In the genomic region with DNA sequence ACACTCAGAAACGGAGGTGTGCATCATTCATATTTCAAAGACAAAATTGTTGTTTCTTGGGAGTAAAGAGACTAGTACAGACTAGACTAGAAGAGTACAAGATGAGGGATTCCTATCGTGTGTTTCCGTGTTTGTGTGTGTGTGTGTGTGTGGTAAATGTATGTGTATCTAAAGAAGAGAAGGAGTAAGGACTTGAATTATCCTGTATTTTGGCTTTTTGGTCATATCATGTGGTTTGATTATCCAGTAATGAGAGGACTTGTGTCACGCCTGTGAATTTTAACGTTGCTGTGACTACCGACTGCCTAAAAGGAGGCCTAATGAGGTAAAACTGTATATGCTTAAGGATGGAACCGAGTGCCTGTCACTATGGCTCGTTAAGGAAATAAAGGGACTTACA, we compare ENCODE assay signal across 12 cellular contexts. TPM values are rescaled to one million over a fixed set of nuclear protein-coding genes. Genes with fewer than 3 reads are reported as not detected.
DNase-seq lines count a peak whose midpoint lies in the region; ATAC-seq and TF ChIP-seq lines count a peak whose summit lies in the region.
"Had no signal": no experiment of that assay in that cellular context is flagged by ENCODE, and none has a peak within 500 bp of the region (broad histone marks: within the 10 kb centered on the region; RNA-seq: fewer than 3 reads in every experiment).

No MANE protein-coding gene starts in this region.

- no peak for TF ChIP-seq POLR2A in upper lobe of left lung (IDR thresholded peaks at IDR 0.05)

- no peak for ATAC-seq in stimulated activated naive CD8-positive, alpha-beta T cell treated with anti-CD3 and anti-CD28 coated beads, Interleukin-15, Interleukin-2, amounts not matched to agents 100 U/mL and 50 U/mL, for 24 hours
- no peak for ATAC-seq in WTC11
- ATAC-seq in upper lobe of left lung (ENCODE audit: low FRiP score in 2 of 2): no peak
- ATAC-seq in HG03095 (IDR thresholded peaks at IDR 0.05; ENCODE audit: unreplicated experiment): no peak
- ATAC-seq in GM18511 (IDR thresholded peaks at IDR 0.05; ENCODE audit: unreplicated experiment): no peak

- H3K36me3 ChIP-seq in upper lobe of left lung: peaks cover 3 to 44% (median 20%) of the 10 kb centered on the region in 4 donors

- H3K4me3 Mint-ChIP-seq in stimulated activated naive CD8-positive, alpha-beta T cell treated with anti-CD3 and anti-CD28 coated beads, Interleukin-15, Interleukin-2, amounts not matched to agents 100 ng/mL and 50 ng/mL, for 24 hours: peak overlapping the region; percentile 79
- H3K4me3 Mint-ChIP-seq in WTC11 (no peak overlapping the region), progenitor cell of endocrine pancreas (ENCODE audit: low read depth) (no peak overlapping the region)

- no peaks in the 10 kb centered on the region for H3K27me3 ChIP-seq in upper lobe of left lung

- 97% methylated on average over 8 of the region's 8 CpGs for WGBS in upper lobe of left lung, 2 donors

- H3K4me1 Mint-ChIP-seq in stimulated activated naive CD8-positive, alpha-beta T cell treated with anti-CD3 and anti-CD28 coated beads, Interleukin-15, Interleukin-2, amounts not matched to agents 100 ng/mL and 50 ng/mL, for 24 hours (ENCODE audit: low read depth): peaks cover 27% of the 10 kb centered on the region
- H3K4me1 Mint-ChIP-seq in WTC11: peaks cover 47% of the 10 kb centered on the region
- no peaks in the 10 kb centered on the region for H3K4me1 Mint-ChIP-seq in progenitor cell of endocrine pancreas (ENCODE audit: low read depth)

- TF ChIP-seq CTCF in WTC11 (IDR thresholded peaks at IDR 0.05): no peak
- TF ChIP-seq CTCF in epithelial cell of proximal tubule (conservative IDR thresholded peaks at IDR 0.05; ENCODE audit: low read depth, low read length): no peak
- no peak for TF ChIP-seq CTCF in upper lobe of left lung (IDR thresholded peaks at IDR 0.05)
- TF ChIP-seq CTCF in progenitor cell of endocrine pancreas (IDR thresholded peaks at IDR 0.05; ENCODE audit: unreplicated experiment): no peak

- CTCF ChIA-PET in WTC11 (lab: Charles Lee): interaction anchor here (0.8 to 1.8 kb wide), 3 partner anchors 44 to 198 kb away, joined by 3 to 6 read pairs (median 5); a partner anchor contains a TSS

- TF ChIP-seq EP300 in upper lobe of left lung (IDR thresholded peaks at IDR 0.05): no peak

- no peaks in the 10 kb centered on the region for H3K9me3 Mint-ChIP-seq in stimulated activated naive CD8-positive, alpha-beta T cell treated with anti-CD3 and anti-CD28 coated beads, Interleukin-15, Interleukin-2, amounts not matched to agents 100 ng/mL and 50 ng/mL, for 24 hours
- H3K9me3 Mint-ChIP-seq in WTC11: peaks cover 10% of the 10 kb centered on the region
- H3K9me3 Mint-ChIP-seq in progenitor cell of endocrine pancreas (ENCODE audit: low read depth): peaks cover 3% of the 10 kb centered on the region
- H3K9me3 Mint-ChIP-seq: activated naive CD4-positive, alpha-beta T cell treated with anti-CD3 and anti-CD28 coated beads, Interleukin-2, amount 50 U/mL, for 24 hours had no signal

- peak overlapping the region; percentile 2 for H3K4me3 ChIP-seq in epithelial cell of proximal tubule (ENCODE audit: low read depth, low read length)
- H3K4me3 ChIP-seq in upper lobe of left lung: no peak overlapping the region

- POLR2A ChIA-PET in WTC11 (lab: Charles Lee): no interaction called here

- H3K4me1 ChIP-seq in upper lobe of left lung: peaks cover 7 to 15% (median 9%) of the 10 kb centered on the region in 4 donors

- H3K27ac ChIP-seq in upper lobe of left lung: peak overlapping the region; percentile 47 to 77 (median 57)

- DNase-seq in stimulated activated naive CD8-positive, alpha-beta T cell treated with anti-CD3 and anti-CD28 coated beads, Interleukin-15, Interleukin-2, amounts not matched to agents 100 U/mL and 50 U/mL, for 24 hours: no peak
- DNase-seq in WTC11 (ENCODE audit: low spot score): no peak
- DNase-seq in epithelial cell of proximal tubule (ENCODE audit: low read depth): no peak
- no peak for DNase-seq in upper lobe of left lung
- DNase-seq in progenitor cell of endocrine pancreas (ENCODE audit: low spot score, unreplicated experiment): no peak
- DNase-seq: NCI-H1930; stimulated activated CD4-positive, alpha-beta T cell treated with anti-CD3 and anti-CD28 coated beads, Interleukin-1b, Interleukin-23, amount 100 ng/mL, for 48 hours; stimulated activated naive CD4-positive, alpha-beta T cell treated with Interleukin-2 at 50 U/mL for 16 hours had no signal

- H3K9me3 ChIP-seq in upper lobe of left lung: no peaks in the 10 kb centered on the region

- H3K27me3 Mint-ChIP-seq in stimulated activated naive CD8-positive, alpha-beta T cell treated with anti-CD3 and anti-CD28 coated beads, Interleukin-15, Interleukin-2, amounts not matched to agents 100 ng/mL and 50 ng/mL, for 24 hours: no peaks in the 10 kb centered on the region
- H3K27me3 Mint-ChIP-seq in WTC11 (ENCODE audit: low read depth): peaks cover 4% of the 10 kb centered on the region; the same call in 1 of the 2 replicates
- H3K27me3 Mint-ChIP-seq in progenitor cell of endocrine pancreas: peaks cover 32% of the 10 kb centered on the region
- H3K27me3 Mint-ChIP-seq: activated naive CD4-positive, alpha-beta T cell treated with anti-CD3 and anti-CD28 coated beads, Interleukin-2, amount 50 U/mL, for 24 hours had no signal

- H3K36me3 Mint-ChIP-seq in stimulated activated naive CD8-positive, alpha-beta T cell treated with anti-CD3 and anti-CD28 coated beads, Interleukin-15, Interleukin-2, amounts not matched to agents 100 ng/mL and 50 ng/mL, for 24 hours (ENCODE audit: low read depth): peaks cover 64% of the 10 kb centered on the region
- H3K36me3 Mint-ChIP-seq in WTC11 (peaks cover 15% of the 10 kb centered on the region), progenitor cell of endocrine pancreas (ENCODE audit: insufficient read depth) (no peaks in the 10 kb centered on the region)

- peak overlapping the region; percentile 97 for H3K27ac Mint-ChIP-seq in stimulated activated naive CD8-positive, alpha-beta T cell treated with anti-CD3 and anti-CD28 coated beads, Interleukin-15, Interleukin-2, amounts not matched to agents 100 ng/mL and 50 ng/mL, for 24 hours
- H3K27ac Mint-ChIP-seq in WTC11 (peak overlapping the region; percentile 13; the same call in 1 of the 2 replicates), progenitor cell of endocrine pancreas (no peak overlapping the region)

TF ChIP-seq in WTC11, 78 proteins besides CTCF, POLR2A, EP300 and RAD21 (continues in another document):
- TF ChIP-seq TCF7 (CRISPR knock-in tag; IDR thresholded peaks at IDR 0.05; ENCODE audit: low read depth) (no peak), CREB1 (CRISPR knock-in tag; IDR thresholded peaks at IDR 0.05) (no peak), ESRRA (CRISPR knock-in tag; IDR thresholded peaks at IDR 0.05; ENCODE audit: borderline replicate concordance) (no peak), ZNF121 (CRISPR knock-in tag; IDR thresholded peaks at IDR 0.05) (no peak)
- TF ChIP-seq, protein P1, sequence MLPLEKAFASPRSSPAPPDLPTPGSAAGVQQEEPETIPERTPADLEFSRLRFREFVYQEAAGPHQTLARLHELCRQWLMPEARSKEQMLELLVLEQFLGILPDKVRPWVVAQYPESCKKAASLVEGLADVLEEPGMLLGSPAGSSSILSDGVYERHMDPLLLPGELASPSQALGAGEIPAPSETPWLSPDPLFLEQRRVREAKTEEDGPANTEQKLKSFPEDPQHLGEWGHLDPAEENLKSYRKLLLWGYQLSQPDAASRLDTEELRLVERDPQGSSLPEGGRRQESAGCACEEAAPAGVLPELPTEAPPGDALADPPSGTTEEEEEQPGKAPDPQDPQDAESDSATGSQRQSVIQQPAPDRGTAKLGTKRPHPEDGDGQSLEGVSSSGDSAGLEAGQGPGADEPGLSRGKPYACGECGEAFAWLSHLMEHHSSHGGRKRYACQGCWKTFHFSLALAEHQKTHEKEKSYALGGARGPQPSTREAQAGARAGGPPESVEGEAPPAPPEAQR (CRISPR knock-in tag; IDR thresholded peaks at IDR 0.05): no peak
- TF ChIP-seq, protein P2, sequence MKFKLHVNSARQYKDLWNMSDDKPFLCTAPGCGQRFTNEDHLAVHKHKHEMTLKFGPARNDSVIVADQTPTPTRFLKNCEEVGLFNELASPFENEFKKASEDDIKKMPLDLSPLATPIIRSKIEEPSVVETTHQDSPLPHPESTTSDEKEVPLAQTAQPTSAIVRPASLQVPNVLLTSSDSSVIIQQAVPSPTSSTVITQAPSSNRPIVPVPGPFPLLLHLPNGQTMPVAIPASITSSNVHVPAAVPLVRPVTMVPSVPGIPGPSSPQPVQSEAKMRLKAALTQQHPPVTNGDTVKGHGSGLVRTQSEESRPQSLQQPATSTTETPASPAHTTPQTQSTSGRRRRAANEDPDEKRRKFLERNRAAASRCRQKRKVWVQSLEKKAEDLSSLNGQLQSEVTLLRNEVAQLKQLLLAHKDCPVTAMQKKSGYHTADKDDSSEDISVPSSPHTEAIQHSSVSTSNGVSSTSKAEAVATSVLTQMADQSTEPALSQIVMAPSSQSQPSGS (CRISPR knock-in tag; IDR thresholded peaks at IDR 0.05; ENCODE audit: borderline replicate concordance, low read depth): no peak
- TF ChIP-seq, protein P3, sequence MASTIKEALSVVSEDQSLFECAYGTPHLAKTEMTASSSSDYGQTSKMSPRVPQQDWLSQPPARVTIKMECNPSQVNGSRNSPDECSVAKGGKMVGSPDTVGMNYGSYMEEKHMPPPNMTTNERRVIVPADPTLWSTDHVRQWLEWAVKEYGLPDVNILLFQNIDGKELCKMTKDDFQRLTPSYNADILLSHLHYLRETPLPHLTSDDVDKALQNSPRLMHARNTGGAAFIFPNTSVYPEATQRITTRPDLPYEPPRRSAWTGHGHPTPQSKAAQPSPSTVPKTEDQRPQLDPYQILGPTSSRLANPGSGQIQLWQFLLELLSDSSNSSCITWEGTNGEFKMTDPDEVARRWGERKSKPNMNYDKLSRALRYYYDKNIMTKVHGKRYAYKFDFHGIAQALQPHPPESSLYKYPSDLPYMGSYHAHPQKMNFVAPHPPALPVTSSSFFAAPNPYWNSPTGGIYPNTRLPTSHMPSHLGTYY (CRISPR knock-in tag; IDR thresholded peaks at IDR 0.05): no peak

RNA-seq across cellular contexts. Expression of a gene that starts 44.4 kb away (rescaled TPM):
- total RNA-seq in WTC11 (2021): 56.6 to 60.5 TPM (median 59.1 TPM) in 3 replicates
- total RNA-seq in epithelial cell of proximal tubule: 12.9 and 16.1 TPM in 2 replicates
- 10 to 100 TPM; 18.1 to 26.6 (median 24.2) TPM for total RNA-seq in upper lobe of left lung
- total RNA-seq in progenitor cell of endocrine pancreas: 90.3 and 101 TPM in 2 replicates
